In genomic region chr21:42848144-42848931, GRCh38 we compare ENCODE assay signal across 8 cellular contexts. TPM values are rescaled to one million over a fixed set of nuclear protein-coding genes. Genes with fewer than 3 reads are reported as not detected.
DNase-seq lines count a peak whose midpoint lies in the region; ATAC-seq, FAIRE-seq and TF ChIP-seq lines count a peak whose summit lies in the region.
"Not testable (repeated sequence)": the region's sequence is repeated elsewhere in the genome, so short reads cannot be mapped to it uniquely, and the experiment has no call there.

No MANE protein-coding gene starts in this region.

- H3K9ac ChIP-seq in H9 (ENCODE audit: extremely low read depth, insufficient read length, low read length); K562 (ENCODE audit: insufficient read depth in 1 of 2, low read depth in 2 of 2, low read length in 2 of 2); HepG2 (ENCODE audit: insufficient read depth, low read depth, low read length): not testable (repeated sequence)

- intact Hi-C loops in Caco-2 (cut with micrococcal nuclease; ENCODE audit: unreplicated experiment); K562 (cut with micrococcal nuclease); Right ventricle myocardium inferior (cut with DNase I); HepG2 (cut with micrococcal nuclease; ENCODE audit: unreplicated experiment): not testable (repeated sequence)

- not testable (repeated sequence) for H3K4me1 Mint-ChIP-seq in Caco-2 (ENCODE audit: low read depth, unreplicated experiment); H9; WTC11; neural crest cell

- H3K4me2 ChIP-seq in H9 (ENCODE audit: insufficient read depth, insufficient read length, low read length); K562 (ENCODE audit: insufficient read depth, low read length); HepG2 (ENCODE audit: low read depth, low read length): not testable (repeated sequence)

- H2AK5ac ChIP-seq in H9 (ENCODE audit: insufficient read length, low read length) = not testable (repeated sequence)

- POLR2A ChIA-PET in Caco-2 (lab: Charles Lee); WTC11 (lab: Charles Lee); K562 (lab: Yijun Ruan, JAX); HepG2 (lab: Yijun Ruan, JAX): not testable (repeated sequence)

- H2BK20ac ChIP-seq in H9 (ENCODE audit: low read depth, low read length, poor library complexity, severe bottlenecking) = not testable (repeated sequence)

- H3K4me1 ChIP-seq in Caco-2; H9 (ENCODE audit: insufficient read depth, low read length); HepG2 (ENCODE audit: insufficient read depth, low read length); suprapubic skin: not testable (repeated sequence)
- H3K4me1 ChIP-seq in K562 (replicated peaks in 1 of 2; ENCODE audit: control insufficient read depth in 2 of 2, insufficient read depth in 2 of 2, low read length in 2 of 2) = peaks cover 0 to 29% of the 10 kb centered on the region in 2 experiments; a peak in 1 of 5 replicates

- H3K27ac Mint-ChIP-seq in Caco-2 (ENCODE audit: unreplicated experiment) (peak overlapping the region; percentile 60), H9 (peak overlapping the region in 2 of 3 experiments; percentile 79 to 97; a peak in 3 of 7 replicates), WTC11 (peak overlapping the region; percentile 97), neural crest cell (ENCODE audit: unreplicated experiment) (peak overlapping the region; percentile 78)

- H3K27me3 Mint-ChIP-seq in Caco-2 (ENCODE audit: insufficient read depth, unreplicated experiment); H9 (ENCODE audit: low read depth); WTC11 (ENCODE audit: low read depth); neural crest cell (ENCODE audit: low read depth): not testable (repeated sequence)

- H4K20me1 ChIP-seq in H9 (ENCODE audit: control insufficient read depth, insufficient read depth, insufficient read length); HepG2 (ENCODE audit: insufficient read depth, low read length): not testable (repeated sequence)
- H4K20me1 ChIP-seq in K562 (replicated peaks; ENCODE audit: control insufficient read depth, insufficient read depth, low read length) = peaks cover 20% of the 10 kb centered on the region; the same call in 1 of the 2 replicates

- not testable (repeated sequence) for TF ChIP-seq EP300 in K562 (IDR thresholded peaks at IDR 0.05; ENCODE audit: low read length); HepG2 (IDR thresholded peaks at IDR 0.05; ENCODE audit: low read depth in 2 of 2, low read length in 2 of 2); HepG2 (CRISPR knock-in tag; IDR thresholded peaks at IDR 0.05; ENCODE audit: borderline replicate concordance); suprapubic skin (IDR thresholded peaks at IDR 0.05)

- not testable (repeated sequence) for H3K14ac ChIP-seq in H9 (ENCODE audit: insufficient read depth, low read length)

- not testable (repeated sequence) for FAIRE-seq in K562 (lab: Jason Lieb, UNC); HepG2 (lab: Jason Lieb, UNC)

- H3K79me1 ChIP-seq in H9 (ENCODE audit: insufficient read depth, low read depth, low read length, poor library complexity, severe bottlenecking) = not testable (repeated sequence)

- not testable (repeated sequence) for H3K4me3 Mint-ChIP-seq in Caco-2 (ENCODE audit: unreplicated experiment); H9; WTC11; neural crest cell

- H4K91ac ChIP-seq in H9 (ENCODE audit: insufficient read length, low read depth, low read length) = not testable (repeated sequence)

- peak overlapping the region; percentile 95 for H4K8ac ChIP-seq in H9 (replicated peaks; ENCODE audit: insufficient read length, low read depth, low read length)

- TF ChIP-seq POLR2A in K562 (conservative IDR thresholded peaks at IDR 0.05); HepG2 (IDR thresholded peaks at IDR 0.05; ENCODE audit: insufficient read depth in 1 of 2, low read depth in 2 of 2, low read length in 2 of 2); suprapubic skin (IDR thresholded peaks at IDR 0.05): not testable (repeated sequence)

- H2BK15ac ChIP-seq in H9 (ENCODE audit: low read depth, low read length) = not testable (repeated sequence)

- H4K5ac ChIP-seq in H9 (ENCODE audit: insufficient read length, low read depth, low read length) = not testable (repeated sequence)

- H2BK12ac ChIP-seq in H9 (ENCODE audit: insufficient read length, low read depth, low read length) = not testable (repeated sequence)

- no CpG with 5 or more reads among the region's 95 CpGs for WGBS in H9 (ENCODE audit: extremely low coverage, insufficient read length, low lambda C conversion rate)
- WGBS in K562 (ENCODE audit: insufficient coverage, low coverage, missing lambda C conversion rate) = 96% methylated on average over 46 of the region's 95 CpGs
- WGBS in HepG2 (ENCODE audit: low lambda C conversion rate) = 97% methylated on average over 94 of the region's 95 CpGs
- 94% methylated on average over 95 of the region's 95 CpGs for WGBS in suprapubic skin

- not testable (repeated sequence) for BruUV-seq in Caco-2 (replicated peaks; lab: Mats Ljungman, UMichigan); K562 (replicated peaks; lab: Mats Ljungman, UMichigan); HepG2 (replicated peaks; lab: Mats Ljungman, UMichigan)

- H3K23me2 ChIP-seq in H9 (ENCODE audit: insufficient read length, low read depth, low read length, poor library complexity, severe bottlenecking) = not testable (repeated sequence)

- not testable (repeated sequence) for DNase-seq in Caco-2; H9; WTC11 (ENCODE audit: low spot score); K562 (ENCODE audit: extremely low read depth in 1 of 4, low spot score in 3 of 4); HepG2 (ENCODE audit: low spot score); neural crest cell (ENCODE audit: low read depth, low spot score)
- DNase-seq in Right ventricle myocardium inferior (ENCODE audit: missing footprints) (peak; percentile 54), suprapubic skin (ENCODE audit: low spot score in 2 of 2) (peak; percentile 15 to 49)

- H3K4me3 ChIP-seq in Caco-2 (ENCODE audit: low read depth, low read length); K562; HepG2 (replicated peaks in 1 of 3; ENCODE audit: insufficient read depth in 1 of 3, low read depth in 2 of 3, low read length in 3 of 3); suprapubic skin: not testable (repeated sequence)

- TF ChIP-seq CTCF in Caco-2 (IDR thresholded peaks at IDR 0.05; ENCODE audit: insufficient read depth in 1 of 2, low read depth in 1 of 2, low read length in 1 of 2, severe bottlenecking in 1 of 2, unreplicated experiment in 1 of 2); H9 (conservative IDR thresholded peaks at IDR 0.05); WTC11 (IDR thresholded peaks at IDR 0.05); K562 (IDR thresholded peaks at IDR 0.05 in 2 of 3, conservative IDR thresholded peaks at IDR 0.05 in 1 of 3; ENCODE audit: insufficient read depth in 2 of 3, low read depth in 1 of 3, low read length in 3 of 3); HepG2 (CRISPR knock-in tag; IDR thresholded peaks at IDR 0.05); neural crest cell (conservative IDR thresholded peaks at IDR 0.05); suprapubic skin (IDR thresholded peaks at IDR 0.05): not testable (repeated sequence)

- H2AFZ ChIP-seq in H9 (ENCODE audit: low read length); K562 (ENCODE audit: low read depth, low read length); HepG2 (ENCODE audit: low read length): not testable (repeated sequence)

- H3K36me3 ChIP-seq in Caco-2 (ENCODE audit: control insufficient read depth, insufficient read depth, low read length) = not testable (repeated sequence)
- H3K36me3 ChIP-seq in K562 (ENCODE audit: control insufficient read depth, insufficient read depth, low read length) = peaks cover 98% of the 10 kb centered on the region
- H3K36me3 ChIP-seq in HepG2 (replicated peaks in 1 of 2; ENCODE audit: control insufficient read depth in 1 of 2, insufficient read depth in 2 of 2, low read length in 2 of 2) = peaks cover 31 to 81% of the 10 kb centered on the region in 2 experiments
- peaks cover 91% of the 10 kb centered on the region for H3K36me3 ChIP-seq in suprapubic skin

- not testable (repeated sequence) for H3K9me3 ChIP-seq in Caco-2; H9 (ENCODE audit: control insufficient read depth, low read depth, low read length); K562 (replicated peaks; ENCODE audit: control insufficient read depth, insufficient read depth, low read depth, low read length); HepG2 (ENCODE audit: low read length); suprapubic skin

- not testable (repeated sequence) for H3K56ac ChIP-seq in H9 (ENCODE audit: insufficient read length, low read depth, low read length)

- H3K36me3 Mint-ChIP-seq in Caco-2 (ENCODE audit: insufficient read depth, unreplicated experiment) = peaks cover 75% of the 10 kb centered on the region
- H3K36me3 Mint-ChIP-seq in H9 (ENCODE audit: insufficient read depth in 1 of 3, low read depth in 3 of 3) = peaks cover 54 to 91% (median 87%) of the 10 kb centered on the region in 3 experiments
- H3K36me3 Mint-ChIP-seq in WTC11 = peaks cover 80% of the 10 kb centered on the region
- peaks cover 14% of the 10 kb centered on the region for H3K36me3 Mint-ChIP-seq in neural crest cell (ENCODE audit: low read depth)

- not testable (repeated sequence) for H2BK5ac ChIP-seq in H9 (ENCODE audit: insufficient read length, low read length)

- H3K27ac ChIP-seq in H9 (ENCODE audit: insufficient read length, low read depth, low read length); K562 (ENCODE audit: extremely low read depth, low read depth, low read length); HepG2 (ENCODE audit: extremely low read length, insufficient read depth, low read length); suprapubic skin: not testable (repeated sequence)

- H3K18ac ChIP-seq in H9 (ENCODE audit: insufficient read length, low read depth, low read length) = not testable (repeated sequence)

- H3K9me3 Mint-ChIP-seq in Caco-2 (ENCODE audit: unreplicated experiment); H9; WTC11; neural crest cell: not testable (repeated sequence)

- not testable (repeated sequence) for H2BK120ac ChIP-seq in H9 (ENCODE audit: low read depth, low read length, poor library complexity, severe bottlenecking)

- H3K27me3 ChIP-seq in Caco-2 (replicated peaks; ENCODE audit: control insufficient read depth, insufficient read depth, low read length); H9 (ENCODE audit: insufficient read depth, low read length); K562 (ENCODE audit: control insufficient read depth in 2 of 2, insufficient read depth in 2 of 2, low read length in 2 of 2); HepG2 (ENCODE audit: control insufficient read depth in 1 of 2, insufficient read depth in 2 of 2, low read length in 2 of 2); suprapubic skin: not testable (repeated sequence)

- not testable (repeated sequence) for H3T11ph ChIP-seq in H9 (ENCODE audit: low read length)

- not testable (repeated sequence) for TF ChIP-seq RAD21 in K562 (CRISPR knock-in tag; conservative IDR thresholded peaks at IDR 0.05 in 1 of 2, IDR thresholded peaks at IDR 0.05 in 1 of 2); HepG2 (CRISPR knock-in tag; IDR thresholded peaks at IDR 0.05)

- not testable (repeated sequence) for ATAC-seq in WTC11, K562, Right ventricle myocardium inferior, HepG2

- not testable (repeated sequence) for H3K23ac ChIP-seq in H9 (ENCODE audit: insufficient read length, low read depth, low read length)

- not testable (repeated sequence) for H3K4ac ChIP-seq in H9 (ENCODE audit: low read depth, low read length)

- H3K9me1 ChIP-seq in K562 (ENCODE audit: control insufficient read depth, insufficient read depth, low read length) = not testable (repeated sequence)

- in situ Hi-C loops in K562 (cut with MboI); HepG2 (cut with HindIII; ENCODE audit: extremely low pct_ligation_motif_present, low pct_unique_long_range_greater_than_20kb): not testable (repeated sequence)

- H3K79me2 ChIP-seq in H9 (ENCODE audit: insufficient read depth, low read length); HepG2 (ENCODE audit: insufficient read depth, low read length): not testable (repeated sequence)
- peaks cover 68% of the 10 kb centered on the region for H3K79me2 ChIP-seq in K562 (ENCODE audit: control insufficient read depth, insufficient read depth, low read length)

- CTCF ChIA-PET in Caco-2 (lab: Charles Lee); WTC11 (lab: Charles Lee); K562 (lab: Yijun Ruan, JAX; ENCODE audit: low intra/inter-chr PET ratio); HepG2 (lab: Yijun Ruan, JAX; ENCODE audit: low intra/inter-chr PET ratio, low total read pairs): not testable (repeated sequence)

RNA-seq across cellular contexts. Expression of gene WDR4, which starts 31.0 kb away (rescaled TPM):
- total RNA-seq in Caco-2 (2022) (35.0 and 35.4 TPM in 2 replicates), H9 (2021) (53.0 and 54.4 TPM in 2 replicates), WTC11 (2021) (41.5 to 42.6 TPM (median 42.2 TPM) in 3 replicates), K562 (2014; rRNA removed) (30.2 and 41.6 TPM in 2 replicates), K562 (2014; rRNA removed; fragmentation: Illumina TruSeq; extraction: Trizol) (21.4 and 29.7 TPM in 2 replicates), K562 (2015; rRNA removed; fragmentation: Illumina TruSeq; extraction: Trizol) (43.4 and 44.3 TPM in 2 replicates), K562 (2021) (95.3 and 95.4 TPM in 2 replicates), Right ventricle myocardium inferior (6.5 TPM), HepG2 (2016; rRNA removed; fragmentation: Illumina TruSeq; extraction: Trizol) (14.4 and 14.8 TPM in 2 replicates), neural crest cell (36.0 and 38.0 TPM in 2 replicates), suprapubic skin (10 to 100 TPM; 10.1 to 18.7 (median 14.1) TPM)
- total RNA-seq in K562 (2011; cell fraction: chromatin; rRNA removed; ENCODE audit: low replicate concordance) = 107 and 254 TPM in 2 replicates
- total RNA-seq in K562 (2011; cell fraction: nucleolus; rRNA removed) = 147 and 151 TPM in 2 replicates
- 105 and 112 TPM in 2 replicates for total RNA-seq in K562 (2011; cell fraction: nucleoplasm; rRNA removed)
- polyA plus RNA-seq in K562 (2011; rRNA removed) (32.1 and 32.8 TPM in 2 replicates), K562 (2014; fragmentation: Illumina TruSeq; extraction: Trizol) (48.1 and 59.6 TPM in 2 replicates), K562 (2014; fragmentation: Nextera tagmentation; extraction: Ambion mirVana) (10 to 100 TPM in 1 of 2 experiments, 1 to 10 TPM in 1; 5.4 to 26.3 TPM), K562 (2014; rRNA removed) (76.3 and 90.2 TPM in 2 replicates), HepG2 (2011; rRNA removed) (10.9 and 11.3 TPM in 2 replicates)
- polyA plus RNA-seq in K562 (2011; cell fraction: cytosol; rRNA removed) = 48.9 and 72.1 TPM in 2 replicates
- polyA plus RNA-seq in K562 (2011; cell fraction: nucleus; rRNA removed) = 84.3 and 132 TPM in 2 replicates
- 36.0 and 81.8 TPM in 2 replicates for polyA plus RNA-seq in K562 (2012)
- polyA minus RNA-seq in K562 (2011; rRNA and poly(A)+ RNA removed) = 22.9 and 34.7 TPM in 2 replicates
- polyA minus RNA-seq in K562 (2011; cell fraction: cytosol; rRNA and poly(A)+ RNA removed) = 29.9 and 35.5 TPM in 2 replicates
- 51.3 and 54.0 TPM in 2 replicates for polyA minus RNA-seq in K562 (2011; cell fraction: nucleus; rRNA and poly(A)+ RNA removed)
- total RNA-seq in HepG2 (2016; cell fraction: cytosol; rRNA removed; fragmentation: Illumina TruSeq; extraction: Trizol; ENCODE audit: low read depth) = 5.6 and 6.6 TPM in 2 replicates
- total RNA-seq in HepG2 (2016; cell fraction: insoluble cytoplasmic fraction; rRNA removed; fragmentation: Illumina TruSeq; extraction: Trizol) = 13.1 and 14.9 TPM in 2 replicates
- 6.4 and 7.7 TPM in 2 replicates for total RNA-seq in HepG2 (2016; cell fraction: membrane; rRNA removed; fragmentation: Illumina TruSeq; extraction: Trizol)
- total RNA-seq in HepG2 (2016; cell fraction: nucleus; rRNA removed; fragmentation: Illumina TruSeq; extraction: Trizol) = 19.0 and 23.6 TPM in 2 replicates
- polyA plus RNA-seq in HepG2 (2011; cell fraction: cytosol; rRNA removed) = 9.4 and 15.2 TPM in 2 replicates
- 45.2 and 52.9 TPM in 2 replicates for polyA plus RNA-seq in HepG2 (2011; cell fraction: nucleus; rRNA removed)
- polyA plus RNA-seq in HepG2 (2012) = 10.2 and 10.8 TPM in 2 replicates
- polyA plus RNA-seq in HepG2 (2016; cell fraction: cytosol; fragmentation: Illumina TruSeq; extraction: Trizol; ENCODE audit: low read depth) = 3.4 and 3.8 TPM in 2 replicates
- 17.9 and 21.8 TPM in 2 replicates for polyA plus RNA-seq in HepG2 (2016; cell fraction: insoluble cytoplasmic fraction; fragmentation: Illumina TruSeq; extraction: Trizol; ENCODE audit: low read depth)
- 5.6 and 6.6 TPM in 2 replicates for polyA plus RNA-seq in HepG2 (2016; cell fraction: membrane; fragmentation: Illumina TruSeq; extraction: Trizol; ENCODE audit: low read depth)
- 29.4 and 30.7 TPM in 2 replicates for polyA plus RNA-seq in HepG2 (2016; cell fraction: nucleus; fragmentation: Illumina TruSeq; extraction: Trizol; ENCODE audit: insufficient read depth, low read depth)
- polyA minus RNA-seq in HepG2 (2011; rRNA and poly(A)+ RNA removed; ENCODE audit: low replicate concordance) = 35.6 and 97.8 TPM in 2 replicates
- polyA minus RNA-seq in HepG2 (2011; cell fraction: cytosol; rRNA and poly(A)+ RNA removed) = 5.3 and 5.5 TPM in 2 replicates
- polyA minus RNA-seq in HepG2 (2011; cell fraction: nucleus; rRNA and poly(A)+ RNA removed) = 31.8 and 38.4 TPM in 2 replicates

RNA-seq across cellular contexts. Expression of gene NDUFV3, which starts 44.8 kb away (rescaled TPM):
- total RNA-seq in Caco-2 (2022) (32.5 and 33.8 TPM in 2 replicates), H9 (2021) (32.6 and 35.6 TPM in 2 replicates), WTC11 (2021) (28.5 to 32.6 TPM (median 30.9 TPM) in 3 replicates), K562 (2014; rRNA removed) (87.8 and 89.7 TPM in 2 replicates), K562 (2014; rRNA removed; fragmentation: Illumina TruSeq; extraction: Trizol) (74.3 and 81.5 TPM in 2 replicates), K562 (2015; rRNA removed; fragmentation: Illumina TruSeq; extraction: Trizol) (79.7 and 80.6 TPM in 2 replicates), K562 (2021) (65.7 and 68.3 TPM in 2 replicates), Right ventricle myocardium inferior (61.0 TPM), HepG2 (2016; rRNA removed; fragmentation: Illumina TruSeq; extraction: Trizol) (29.6 and 35.7 TPM in 2 replicates), neural crest cell (38.1 and 38.5 TPM in 2 replicates), suprapubic skin (10 to 100 TPM; 44.1 to 69.3 (median 60.0) TPM)
- 82.4 and 114 TPM in 2 replicates for total RNA-seq in K562 (2011; cell fraction: chromatin; rRNA removed; ENCODE audit: low replicate concordance)
- total RNA-seq in K562 (2011; cell fraction: nucleolus; rRNA removed) = 48.2 and 54.4 TPM in 2 replicates
- 61.2 and 67.6 TPM in 2 replicates for total RNA-seq in K562 (2011; cell fraction: nucleoplasm; rRNA removed)
- polyA plus RNA-seq in K562 (2011; rRNA removed) (37.2 and 41.9 TPM in 2 replicates), K562 (2014; fragmentation: Illumina TruSeq; extraction: Trizol) (63.0 and 77.9 TPM in 2 replicates), K562 (2014; fragmentation: Nextera tagmentation; extraction: Ambion mirVana) (10 to 100 TPM; 19.1 to 23.6 TPM), K562 (2014; rRNA removed) (67.2 and 80.0 TPM in 2 replicates), HepG2 (2011; rRNA removed) (14.2 and 15.4 TPM in 2 replicates)
- 43.0 and 44.1 TPM in 2 replicates for polyA plus RNA-seq in K562 (2011; cell fraction: cytosol; rRNA removed)
- polyA plus RNA-seq in K562 (2011; cell fraction: nucleus; rRNA removed) = 40.0 and 49.0 TPM in 2 replicates
- polyA plus RNA-seq in K562 (2012) = 58.0 and 60.8 TPM in 2 replicates
- 39.0 and 44.5 TPM in 2 replicates for polyA minus RNA-seq in K562 (2011; rRNA and poly(A)+ RNA removed)
- polyA minus RNA-seq in K562 (2011; cell fraction: cytosol; rRNA and poly(A)+ RNA removed) = 35.1 and 42.7 TPM in 2 replicates
- 11.7 and 20.2 TPM in 2 replicates for polyA minus RNA-seq in K562 (2011; cell fraction: nucleus; rRNA and poly(A)+ RNA removed)
- 10.7 and 12.6 TPM in 2 replicates for total RNA-seq in HepG2 (2016; cell fraction: cytosol; rRNA removed; fragmentation: Illumina TruSeq; extraction: Trizol; ENCODE audit: low read depth)
- total RNA-seq in HepG2 (2016; cell fraction: insoluble cytoplasmic fraction; rRNA removed; fragmentation: Illumina TruSeq; extraction: Trizol) = 29.5 and 34.4 TPM in 2 replicates
- total RNA-seq in HepG2 (2016; cell fraction: membrane; rRNA removed; fragmentation: Illumina TruSeq; extraction: Trizol) = 17.4 and 17.6 TPM in 2 replicates
- 14.6 and 17.9 TPM in 2 replicates for total RNA-seq in HepG2 (2016; cell fraction: nucleus; rRNA removed; fragmentation: Illumina TruSeq; extraction: Trizol)
- 15.0 and 17.3 TPM in 2 replicates for polyA plus RNA-seq in HepG2 (2011; cell fraction: cytosol; rRNA removed)
- polyA plus RNA-seq in HepG2 (2011; cell fraction: nucleus; rRNA removed) = 11.9 and 13.2 TPM in 2 replicates
- 17.6 and 21.1 TPM in 2 replicates for polyA plus RNA-seq in HepG2 (2012)
- 11.7 and 13.4 TPM in 2 replicates for polyA plus RNA-seq in HepG2 (2016; cell fraction: cytosol; fragmentation: Illumina TruSeq; extraction: Trizol; ENCODE audit: low read depth)
- polyA plus RNA-seq in HepG2 (2016; cell fraction: insoluble cytoplasmic fraction; fragmentation: Illumina TruSeq; extraction: Trizol; ENCODE audit: low read depth) = 27.9 and 29.5 TPM in 2 replicates
- 13.6 and 15.3 TPM in 2 replicates for polyA plus RNA-seq in HepG2 (2016; cell fraction: membrane; fragmentation: Illumina TruSeq; extraction: Trizol; ENCODE audit: low read depth)
- polyA plus RNA-seq in HepG2 (2016; cell fraction: nucleus; fragmentation: Illumina TruSeq; extraction: Trizol; ENCODE audit: insufficient read depth, low read depth) = 20.7 and 24.6 TPM in 2 replicates
- polyA minus RNA-seq in HepG2 (2011; rRNA and poly(A)+ RNA removed; ENCODE audit: low replicate concordance) = 10.6 and 20.7 TPM in 2 replicates
- polyA minus RNA-seq in HepG2 (2011; cell fraction: cytosol; rRNA and poly(A)+ RNA removed) = 14.2 and 15.6 TPM in 2 replicates
- polyA minus RNA-seq in HepG2 (2011; cell fraction: nucleus; rRNA and poly(A)+ RNA removed) = 8.2 and 14.2 TPM in 2 replicates
